3 cellular contexts compared by ENCODE assay signal in genomic region chr4:160492181-160492580, GRCh38.
"Had no signal": no experiment of that assay in that cellular context is flagged by ENCODE, and none has a peak within 500 bp of the region (broad histone marks: within the 10 kb centered on the region; RNA-seq: fewer than 3 reads in every experiment).

No MANE protein-coding gene starts in this region.

- DNase-seq: GDM1, GF-D8 had no signal

- H3K4me3 ChIP-seq: GM12878 had no signal
